In the genomic region with DNA sequence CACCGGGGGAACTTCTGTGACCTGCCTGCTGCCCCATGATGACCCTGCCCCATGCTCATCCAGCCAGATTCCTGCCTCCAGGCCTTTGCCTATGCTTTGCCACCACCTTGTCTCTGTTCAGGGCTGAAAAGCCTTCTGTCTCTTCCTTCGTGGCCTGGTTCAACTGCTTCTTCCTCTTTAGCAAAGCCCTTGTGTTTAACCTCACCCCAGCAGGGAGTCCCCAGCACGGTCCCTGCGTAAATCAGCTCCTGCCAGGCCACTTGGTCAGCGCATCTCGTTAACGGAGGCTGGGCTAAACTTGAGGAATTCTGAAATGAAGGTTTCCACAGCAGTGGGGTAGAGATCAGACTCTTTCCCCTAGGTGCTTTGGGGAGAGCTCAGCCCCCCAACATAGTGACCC, we compare ENCODE assay signal across 17 cellular contexts. TPM values are rescaled to one million over a fixed set of nuclear protein-coding genes. Genes with fewer than 3 reads are reported as not detected.
"Had no signal": no experiment of that assay in that cellular context is flagged by ENCODE, and none has a peak within 500 bp of the region (broad histone marks: within the 10 kb centered on the region; RNA-seq: fewer than 3 reads in every experiment).

No MANE protein-coding gene starts in this region.

- H3K36me3 ChIP-seq: right atrium auricular region, transverse colon, vagina had no signal

- H3K27me3 ChIP-seq: right atrium auricular region, transverse colon, vagina had no signal

- H3K27ac ChIP-seq: transverse colon, vagina, VCaP had no signal

- H3K4me3 ChIP-seq: right atrium auricular region, skin epidermis, transverse colon, vagina had no signal

- DNase-seq: activated CD4-positive, alpha-beta memory T cell treated with anti-CD3 and anti-CD28 coated beads for 36 hours; activated naive CD4-positive, alpha-beta T cell treated with anti-CD3 and anti-CD28 coated beads, Interleukin-2, amount 50 U/mL, for 16 hours; activated T-cell treated with anti-CD3 and anti-CD28 coated beads, Interleukin-2, amount 50 U/mL, for 24 hours; mesenchymal stem cell; natural killer cell; stimulated activated CD4-positive, alpha-beta T cell treated with anti-CD3 and anti-CD28 coated beads, Interleukin-4, amount 100 ng/mL, for 4 hours; stimulated activated CD8-positive, alpha-beta memory T cell treated with anti-CD3 and anti-CD28 coated beads, Interleukin-4, amount 100 ng/mL, for 48 hours; stimulated activated naive CD4-positive, alpha-beta T cell treated with Interleukin-2 at 50 U/mL for 16 hours; T1000; transverse colon had no signal

- FAIRE-seq: astrocyte, bronchial epithelial cell, endometrium had no signal

- H3K9me3 ChIP-seq: right atrium auricular region, transverse colon, vagina had no signal

- H3K4me1 ChIP-seq: transverse colon, vagina had no signal

RNA-seq across cellular contexts. Expression of gene KCNJ12, which starts 16.1 kb away (rescaled TPM):
- total RNA-seq: activated CD4-positive, alpha-beta memory T cell treated with anti-CD3 and anti-CD28 coated beads for 36 hours had no signal
